Comparison of ENCODE assay signal across 1 cellular context in genomic region chr17:1078062-1078711, GRCh38.
TF ChIP-seq lines count a peak whose summit lies in the region.

No MANE protein-coding gene starts in this region.

TF ChIP-seq in WTC11, 78 proteins besides CTCF, POLR2A, EP300 and RAD21 (continued from another document):
- no peak for TF ChIP-seq ARID4B (CRISPR knock-in tag; IDR thresholded peaks at IDR 0.05; ENCODE audit: borderline replicate concordance)
- no peak for TF ChIP-seq FOXP4 (CRISPR knock-in tag; IDR thresholded peaks at IDR 0.05)
- TF ChIP-seq ZNF671 (CRISPR knock-in tag; IDR thresholded peaks at IDR 0.05) = no peak
- no peak for TF ChIP-seq JUN (CRISPR knock-in tag; IDR thresholded peaks at IDR 0.05)
- TF ChIP-seq HMGA2 (CRISPR knock-in tag; IDR thresholded peaks at IDR 0.05) = no peak
- TF ChIP-seq TCF7 (CRISPR knock-in tag; IDR thresholded peaks at IDR 0.05; ENCODE audit: low read depth) = no peak
- no peak for TF ChIP-seq PRRX2 (CRISPR knock-in tag; IDR thresholded peaks at IDR 0.05)
- TF ChIP-seq E2F4 (CRISPR knock-in tag; IDR thresholded peaks at IDR 0.05; ENCODE audit: borderline replicate concordance, low read depth) = no peak
- TF ChIP-seq AFF4 (CRISPR knock-in tag; IDR thresholded peaks at IDR 0.05; ENCODE audit: borderline replicate concordance) = no peak
- TF ChIP-seq ESRRA (CRISPR knock-in tag; IDR thresholded peaks at IDR 0.05; ENCODE audit: borderline replicate concordance) = no peak
- no peak for TF ChIP-seq KAT7 (CRISPR knock-in tag; IDR thresholded peaks at IDR 0.05; ENCODE audit: borderline replicate concordance)
- no peak for TF ChIP-seq IRF1 (CRISPR knock-in tag; IDR thresholded peaks at IDR 0.05)
- no peak for TF ChIP-seq NR1H2 (CRISPR knock-in tag; IDR thresholded peaks at IDR 0.05)
- TF ChIP-seq ZNF219 (CRISPR knock-in tag; IDR thresholded peaks at IDR 0.05; ENCODE audit: borderline replicate concordance) = no peak
- no peak for TF ChIP-seq MLX (CRISPR knock-in tag; IDR thresholded peaks at IDR 0.05)
- TF ChIP-seq ZNF512 (CRISPR knock-in tag; IDR thresholded peaks at IDR 0.05; ENCODE audit: borderline replicate concordance) = no peak
- no peak for TF ChIP-seq CREB1 (CRISPR knock-in tag; IDR thresholded peaks at IDR 0.05)
